Comparison of ENCODE assay signal across 8 cellular contexts in genomic region chr7:128904381-128905197, GRCh38. TPM values are rescaled to one million over a fixed set of nuclear protein-coding genes. Genes with fewer than 3 reads are reported as not detected.
DNase-seq lines count a peak whose midpoint lies in the region; ATAC-seq and TF ChIP-seq lines count a peak whose summit lies in the region.

No MANE protein-coding gene starts in this region.

- WGBS in right lobe of liver (ENCODE audit: insufficient coverage, low coverage, low lambda C conversion rate, missing lambda C conversion rate), result 25% methylated on average over 8 of the region's 8 CpGs

- H3K9me2 ChIP-seq in OCI-LY7 (ENCODE audit: insufficient read depth, low read length), result no peaks in the 10 kb centered on the region

- H3K4me3 ChIP-seq in HL-60 (replicated peaks; ENCODE audit: insufficient read depth, low read length) (no peak overlapping the region), OCI-LY7 (ENCODE audit: low read depth, low read length, poor library complexity, severe bottlenecking) (no peak overlapping the region), coronary artery (no peak overlapping the region), right lobe of liver (no peak overlapping the region)

- no peaks in the 10 kb centered on the region for H4K20me1 ChIP-seq in OCI-LY7 (ENCODE audit: insufficient read depth, low read length)

- DNase-seq in DMS79 treated with DMSO at 0.1 percent for 48 hours (lab: John Stamatoyannopoulos, UW) (peak; percentile 46), HL-60 (ENCODE audit: low read depth in 1 of 2, low spot score in 1 of 2) (peak in 1 of 2 experiments; percentile 49), OCI-LY7 (ENCODE audit: low spot score) (peak; percentile 85), coronary artery (ENCODE audit: low spot score) (no peak), right lobe of liver (peak in 1 of 3 donors; percentile 53)

- POLR2A ChIA-PET in OCI-LY7 (lab: Charles Lee), result no interaction called here

- H3K27me3 ChIP-seq in HL-60 (ENCODE audit: insufficient read depth, poor library complexity, severe bottlenecking) (peaks cover 2% of the 10 kb centered on the region), right lobe of liver (no peaks in the 10 kb centered on the region)

- peak overlapping the region; percentile 40 for H3K4me2 ChIP-seq in OCI-LY7 (ENCODE audit: low read length)

- intact Hi-C loops in OCI-LY7 (cut with micrococcal nuclease; ENCODE audit: unreplicated experiment) (loop anchor here (1.0 to 5.0 kb wide), 2 partner anchors 187 to 308 kb away; no protein-coding TSS in a partner anchor), right lobe of liver (cut with DNase I) (no loop called here)

- BruUV-seq in OCI-LY7 (replicated peaks; lab: Mats Ljungman, UMichigan), result no TSS peak

- TF ChIP-seq CTCF in 22Rv1 (IDR thresholded peaks at IDR 0.05) (peak; percentile 91), HL-60 (IDR thresholded peaks at IDR 0.05; ENCODE audit: insufficient read depth, low read length) (peak; percentile 57), OCI-LY7 (conservative IDR thresholded peaks at IDR 0.05; ENCODE audit: low read length) (peak; percentile 90), coronary artery (IDR thresholded peaks at IDR 0.05) (peak; percentile 27), right lobe of liver (IDR thresholded peaks at IDR 0.05) (peak; percentile 61 to 71 (median 64))

- no peak for TF ChIP-seq POLR2A in right lobe of liver (IDR thresholded peaks at IDR 0.05)

- H3K27ac ChIP-seq in 22Rv1 (no peak overlapping the region), HL-60 (replicated peaks) (no peak overlapping the region), OCI-LY7 (ENCODE audit: low read depth, low read length, poor library complexity, severe bottlenecking) (no peak overlapping the region), coronary artery (no peak overlapping the region), right lobe of liver (no peak overlapping the region)

- H3K4me1 ChIP-seq in OCI-LY7 (ENCODE audit: insufficient read depth, low read length, poor library complexity, severe bottlenecking) (peaks cover 5% of the 10 kb centered on the region), right lobe of liver (peaks cover 0 to 10% (median 5%) of the 10 kb centered on the region in 4 donors)

- CTCF ChIA-PET in OCI-LY7 (lab: Charles Lee; ENCODE audit: unreplicated experiment), result no interaction called here

- peak overlapping the region; percentile 87 for H2AFZ ChIP-seq in OCI-LY7 (ENCODE audit: low read length)

- H3K9me3 ChIP-seq in OCI-LY7 (ENCODE audit: low read length) (peaks cover 9% of the 10 kb centered on the region; the same call in 1 of the 2 replicates), right lobe of liver (no peaks in the 10 kb centered on the region)

- H3K79me2 ChIP-seq in OCI-LY7 (ENCODE audit: insufficient read depth, low read depth, low read length), result no peaks in the 10 kb centered on the region

- ATAC-seq in right lobe of liver (peak; percentile 63 to 77 (median 73)), GM21619 (IDR thresholded peaks at IDR 0.05; ENCODE audit: unreplicated experiment) (no peak), GM21723 (IDR thresholded peaks at IDR 0.05; ENCODE audit: unreplicated experiment) (no peak)

- H3K36me3 ChIP-seq in OCI-LY7 (ENCODE audit: insufficient read depth, low read length), result no peaks in the 10 kb centered on the region
- H3K36me3 ChIP-seq in right lobe of liver, result no peaks in the 10 kb centered on the region

RNA-seq across cellular contexts. Expression of gene KCP, which starts 5.9 kb away (rescaled TPM):
- 0.90 and 2.3 TPM in 2 replicates for total RNA-seq in OCI-LY7 (2014; rRNA removed; shearing (Covaris generic))
- total RNA-seq in OCI-LY7 (2022) (1.4 TPM in 2 replicates), right lobe of liver (under 1 TPM in 4 of 6 experiments, not detected in 2; 0.10 to 0.22 (median 0.12) TPM)

RNA-seq across cellular contexts. Expression of gene IRF5, which starts 33.1 kb away (rescaled TPM):
- total RNA-seq in OCI-LY7 (2014; rRNA removed; shearing (Covaris generic)), result 3.9 and 8.2 TPM in 2 replicates
- 15.8 and 21.9 TPM in 2 replicates for total RNA-seq in OCI-LY7 (2022)
- 1 to 10 TPM; 4.6 to 8.9 (median 6.4) TPM for total RNA-seq in right lobe of liver

RNA-seq across cellular contexts. Expression of gene ATP6V1F, which starts 41.9 kb away (rescaled TPM):
- total RNA-seq in OCI-LY7 (2014; rRNA removed; shearing (Covaris generic)), result 84.9 and 108 TPM in 2 replicates
- total RNA-seq in OCI-LY7 (2022) (149 and 155 TPM in 2 replicates), right lobe of liver (10 to 100 TPM; 26.9 to 72.0 (median 38.9) TPM)

Comparison
In these comparisons a context has a peak if more than half of its experiments do, and no peak if none do; other contexts are left out.
1. CTCF ChIP-seq: peak in every context shown above with its lines; median percentile 91 in 22Rv1; 90 in OCI-LY7; 64 in right lobe of liver; 57 in HL-60; 27 in coronary artery.
2. ATAC-seq: peak in right lobe of liver (4 of 4); none in GM21619 (single experiment) and GM21723 (single experiment).